30 cellular contexts compared by ENCODE assay signal in the genomic region with DNA sequence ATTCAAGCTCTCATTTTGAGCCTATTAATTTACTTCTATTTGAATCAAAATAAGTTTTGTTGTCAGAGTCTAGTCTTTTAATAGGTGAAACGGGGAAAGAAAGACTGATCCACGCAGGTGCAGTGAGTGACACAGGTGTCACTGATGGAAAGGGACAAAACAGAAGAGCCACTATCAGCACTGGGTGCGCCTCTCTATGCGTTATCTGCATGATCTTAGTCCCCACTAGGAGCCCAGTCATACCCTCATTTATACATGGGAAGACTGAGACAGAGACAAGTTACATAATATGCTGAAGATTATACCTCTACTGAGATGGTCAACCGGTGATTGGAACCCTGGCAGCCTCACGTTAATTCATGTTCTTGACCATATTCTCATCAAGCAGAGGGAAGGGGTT. TPM values are rescaled to one million over a fixed set of nuclear protein-coding genes. Genes with fewer than 3 reads are reported as not detected.
A peak's percentile ranks its signal among the peaks of the same experiment; 100 is the strongest.
DNase-seq lines count a peak whose midpoint lies in the region; FAIRE-seq and TF ChIP-seq lines count a peak whose summit lies in the region.
"Had no signal": no experiment of that assay in that cellular context is flagged by ENCODE, and none has a peak within 500 bp of the region (broad histone marks: within the 10 kb centered on the region; RNA-seq: fewer than 3 reads in every experiment).

No MANE protein-coding gene starts in this region.

- H3K27ac Mint-ChIP-seq in type B pancreatic cell, result no peak overlapping the region
- H3K27ac Mint-ChIP-seq: activated naive CD4-positive, alpha-beta T cell treated with anti-CD3 and anti-CD28 coated beads for 36 hours; stimulated activated naive CD8-positive, alpha-beta T cell treated with anti-CD3 and anti-CD28 coated beads, Interleukin-15, amount 100 ng/mL, for 72 hours had no signal

- H3K9me3 Mint-ChIP-seq in type B pancreatic cell, result no peaks in the 10 kb centered on the region
- H3K9me3 Mint-ChIP-seq: activated naive CD4-positive, alpha-beta T cell treated with anti-CD3 and anti-CD28 coated beads for 36 hours; activated T-cell treated with anti-CD3 and anti-CD28 coated beads, Interleukin-2, amount 50 U/mL, for 4 hours; stimulated activated naive CD8-positive, alpha-beta T cell treated with anti-CD3 and anti-CD28 coated beads, Interleukin-15, amount 100 ng/mL, for 72 hours had no signal

- H3K36me3 ChIP-seq in mammary epithelial cell (ENCODE audit: insufficient read depth, low read length) (no peaks in the 10 kb centered on the region), breast epithelium (no peaks in the 10 kb centered on the region), SU-DHL-6 (ENCODE audit: low read length) (no peaks in the 10 kb centered on the region), kidney (ENCODE audit: control insufficient read depth in 1 of 2, insufficient read depth in 2 of 2, low read length in 2 of 2) (no peaks in the 10 kb centered on the region)
- H3K36me3 ChIP-seq: ascending aorta, lower lobe of right lung, upper lobe of left lung had no signal

- H3K27ac ChIP-seq in mammary epithelial cell (ENCODE audit: insufficient read depth, low read depth, low read length), result no peak overlapping the region
- peak overlapping the region in 1 of 2 donors; percentile 13 for H3K27ac ChIP-seq in breast epithelium
- peak overlapping the region; percentile 61; the same call in 1 of the 2 replicates for H3K27ac ChIP-seq in SU-DHL-6 (ENCODE audit: low read depth, low read length)
- no peak overlapping the region for H3K27ac ChIP-seq in kidney (ENCODE audit: low read depth in 2 of 2, low read length in 2 of 2)
- H3K27ac ChIP-seq: C4-2B, lower lobe of right lung had no signal

- peaks cover 22% of the 10 kb centered on the region for H3F3A ChIP-seq in SU-DHL-6 (ENCODE audit: insufficient read depth)

- H3K4me3 ChIP-seq in mammary epithelial cell (replicated peaks in 1 of 3; ENCODE audit: insufficient read depth in 1 of 3, low read depth in 2 of 3, low read length in 3 of 3), result no peak overlapping the region
- H3K4me3 ChIP-seq in breast epithelium, result no peak overlapping the region
- H3K4me3 ChIP-seq in SU-DHL-6 (ENCODE audit: insufficient read depth, low read length, poor library complexity, severe bottlenecking), result no peak overlapping the region
- peak overlapping the region; percentile 27 to 73 for H3K4me3 ChIP-seq in kidney (ENCODE audit: low read length in 2 of 2)

- no peaks in the 10 kb centered on the region for H3K36me3 Mint-ChIP-seq in type B pancreatic cell

- BruUV-seq in mammary epithelial cell (replicated peaks; lab: Mats Ljungman, UMichigan), result no TSS peak

- no peak for TF ChIP-seq POLR2A in breast epithelium (IDR thresholded peaks at IDR 0.05)

- dilution Hi-C loops in mammary epithelial cell (cut with HindIII; ENCODE audit: low sequenced_read_pairs), result no loop called here

- H3K4me2 ChIP-seq in mammary epithelial cell (ENCODE audit: insufficient read depth, low read depth, low read length) (peak overlapping the region; percentile 80), SU-DHL-6 (ENCODE audit: low read depth, low read length, poor library complexity, severe bottlenecking) (peak overlapping the region; percentile 67)

- H3K4me3 Mint-ChIP-seq in type B pancreatic cell, result peak overlapping the region; percentile 97
- H3K4me3 Mint-ChIP-seq: activated naive CD4-positive, alpha-beta T cell treated with anti-CD3 and anti-CD28 coated beads for 36 hours; activated T-cell treated with anti-CD3 and anti-CD28 coated beads, Interleukin-2, amount 50 U/mL, for 4 hours had no signal

- H3K27me3 Mint-ChIP-seq in type B pancreatic cell, result peaks cover 5% of the 10 kb centered on the region
- H3K27me3 Mint-ChIP-seq: stimulated activated naive CD8-positive, alpha-beta T cell treated with anti-CD3 and anti-CD28 coated beads, Interleukin-15, amount 100 ng/mL, for 72 hours had no signal

- H3K9ac ChIP-seq in mammary epithelial cell (ENCODE audit: insufficient read depth, low read length), result no peak overlapping the region
- H3K9ac ChIP-seq in SU-DHL-6 (ENCODE audit: low read length), result no peak overlapping the region
- no peak overlapping the region for H3K9ac ChIP-seq in kidney (ENCODE audit: low read length in 2 of 2)

- H3K9me2 ChIP-seq in SU-DHL-6 (replicated peaks; ENCODE audit: insufficient read depth, low read length), result no peaks in the 10 kb centered on the region

- no peak overlapping the region for H2AFZ ChIP-seq in mammary epithelial cell (ENCODE audit: low read depth, low read length)
- H2AFZ ChIP-seq in SU-DHL-6 (ENCODE audit: low read depth, low read length, severe bottlenecking), result no peak overlapping the region

- DNase-seq in mammary epithelial cell, result no peak
- DNase-seq in breast epithelium (ENCODE audit: low spot score in 2 of 2), result no peak
- DNase-seq in kidney, result no peak
- DNase-seq in type B pancreatic cell (ENCODE audit: extremely low spot score, unreplicated experiment), result no peak
- no peak for DNase-seq in activated naive CD4-positive, alpha-beta T cell treated with anti-CD3 and anti-CD28 coated beads, Interleukin-2, amount 50 U/mL, for 16 hours
- no peak for DNase-seq in AG08395 (ENCODE audit: low spot score)
- DNase-seq in nucleus accumbens (lab: John Stamatoyannopoulos, UW), result no peak
- DNase-seq: activated CD4-positive, alpha-beta T cell treated with anti-CD3 and anti-CD28 coated beads for 1 hour; activated naive CD4-positive, alpha-beta T cell treated with anti-CD3 and anti-CD28 coated beads for 36 hours; activated T-cell treated with anti-CD3 and anti-CD28 coated beads, Interleukin-2, amount 50 U/mL, for 4 hours; cerebellar nuclear complex; effector CD4-positive, alpha-beta T cell; H7; islet precursor cell; KG1; lower lobe of right lung; NCI-H187; NCI-H2227 treated with DMSO at 0.1 percent for 48 hours; NCI-H774; occipital lobe; retina; Right ventricle myocardium superior; stimulated activated CD4-positive, alpha-beta T cell treated with anti-CD3 and anti-CD28 coated beads, Interleukin-4, amount 100 ng/mL, for 4 hours; stimulated activated naive CD8-positive, alpha-beta T cell treated with anti-CD3 and anti-CD28 coated beads, Interleukin-15, amount 100 ng/mL, for 72 hours; upper lobe of left lung had no signal

- H3K27me3 ChIP-seq in mammary epithelial cell (ENCODE audit: insufficient read depth, low read length) (no peaks in the 10 kb centered on the region), breast epithelium (no peaks in the 10 kb centered on the region), SU-DHL-6 (ENCODE audit: low read length) (no peaks in the 10 kb centered on the region)
- H3K27me3 ChIP-seq: ascending aorta, upper lobe of left lung had no signal

- H3K4me1 ChIP-seq in mammary epithelial cell (ENCODE audit: insufficient read depth, low read length) (peaks cover 20% of the 10 kb centered on the region), breast epithelium (peaks cover 0 to 7% of the 10 kb centered on the region in 2 donors), kidney (ENCODE audit: control insufficient read depth in 1 of 2, insufficient read depth in 1 of 2, low read depth in 1 of 2, low read length in 2 of 2) (peaks cover 13 to 14% of the 10 kb centered on the region in 2 donors)

- intact Hi-C loops in mammary epithelial cell (cut with micrococcal nuclease), result no loop called here
- intact Hi-C loops in breast epithelium (cut with DNase I; ENCODE audit: low total_unique reads), result no loop called here
- intact Hi-C loops in kidney (cut with DNase I), result loop anchor here (10.0 kb wide), 1 partner anchor 128 kb away; no protein-coding TSS in a partner anchor

- in situ Hi-C loops in mammary epithelial cell (cut with MboI; ENCODE audit: low sequenced_read_pairs in 2 of 2), result loop anchor here in 1 of 2 donors (10.0 kb wide), 1 partner anchor 168 kb away; no protein-coding TSS in a partner anchor

- FAIRE-seq in kidney (lab: Jason Lieb, UNC), result no peak
- FAIRE-seq: frontal cortex, GM18507 had no signal

- no peaks in the 10 kb centered on the region for H3K9me3 ChIP-seq in mammary epithelial cell (replicated peaks; ENCODE audit: insufficient read depth, low read length)
- H3K9me3 ChIP-seq in breast epithelium, result no peaks in the 10 kb centered on the region
- H3K9me3 ChIP-seq in SU-DHL-6 (ENCODE audit: insufficient read depth, low read length), result no peaks in the 10 kb centered on the region
- no peaks in the 10 kb centered on the region for H3K9me3 ChIP-seq in kidney (ENCODE audit: control insufficient read depth in 1 of 2, low read length in 2 of 2)
- H3K9me3 ChIP-seq: ascending aorta, lower lobe of right lung, upper lobe of left lung had no signal

- TF ChIP-seq CTCF in mammary epithelial cell (conservative IDR thresholded peaks at IDR 0.05 in 1 of 2, IDR thresholded peaks at IDR 0.05 in 1 of 2; ENCODE audit: extremely low read depth in 1 of 2, insufficient read depth in 1 of 2, low read depth in 1 of 2, low read length in 2 of 2) (no peak), breast epithelium (IDR thresholded peaks at IDR 0.05) (no peak), SU-DHL-6 (IDR thresholded peaks at IDR 0.05; ENCODE audit: insufficient read depth, low read length, poor library complexity, severe bottlenecking) (no peak), kidney (IDR thresholded peaks at IDR 0.05; ENCODE audit: borderline replicate concordance, extremely low read depth, insufficient read depth) (no peak), type B pancreatic cell (conservative IDR thresholded peaks at IDR 0.05) (no peak)

- 98% methylated on average over 6 of the region's 6 CpGs for WGBS in mammary epithelial cell (ENCODE audit: low coverage, missing lambda C conversion rate)

- H3K4me1 Mint-ChIP-seq in type B pancreatic cell (ENCODE audit: unreplicated experiment), result peaks cover 35% of the 10 kb centered on the region

- CTCF ChIA-PET in mammary epithelial cell (lab: Charles Lee; ENCODE audit: low non-redundant PET), result no interaction called here

- H3K79me2 ChIP-seq in mammary epithelial cell (ENCODE audit: insufficient read depth, low read length), result peaks cover 88% of the 10 kb centered on the region
- peaks cover 81% of the 10 kb centered on the region for H3K79me2 ChIP-seq in SU-DHL-6 (ENCODE audit: insufficient read depth, low read length)

- H4K20me1 ChIP-seq in mammary epithelial cell (ENCODE audit: insufficient read depth, low read length) (peaks cover 8% of the 10 kb centered on the region), SU-DHL-6 (ENCODE audit: low read depth, low read length) (peaks cover 41% of the 10 kb centered on the region)

RNA-seq across cellular contexts. Expression of gene LRCH1, which starts 3.4 kb away (rescaled TPM):
- total RNA-seq in mammary epithelial cell (10 to 100 TPM; 13.2 to 21.2 TPM), breast epithelium (10 to 100 TPM; 17.0 to 40.4 (median 24.6) TPM), kidney (39.0 TPM), type B pancreatic cell (ENCODE audit: low replicate concordance) (17.4 and 23.0 TPM in 2 replicates)
- polyA plus RNA-seq in mammary epithelial cell (10.3 TPM), kidney (ENCODE audit: insufficient read depth, low read depth, low replicate concordance) (10.2 TPM)
- polyA minus RNA-seq in mammary epithelial cell, result 20.1 TPM

Comparison
In these comparisons a context has a peak if more than half of its experiments do, and no peak if none do; other contexts are left out.
1. H3K4me3 ChIP-seq: peak in kidney (2 of 2); none in mammary epithelial cell (0 of 3), breast epithelium (0 of 3) and SU-DHL-6 (single experiment).